ENCODE assay signal across 9 cellular contexts in genomic region chr6:27144740-27145079, GRCh38.
DNase-seq lines count a peak whose midpoint lies in the region; ATAC-seq and TF ChIP-seq lines count a peak whose summit lies in the region.
"Had no signal": no experiment of that assay in that cellular context is flagged by ENCODE, and none has a peak within 500 bp of the region (broad histone marks: within the 10 kb centered on the region; RNA-seq: fewer than 3 reads in every experiment).

No MANE protein-coding gene starts in this region.

- TF ChIP-seq POLR2A in uterus (IDR thresholded peaks at IDR 0.05): no peak

- no peak for ATAC-seq in Right ventricle myocardium inferior

- H3K27ac Mint-ChIP-seq in glutamatergic neuron (ENCODE audit: unreplicated experiment): no peak overlapping the region

- intact Hi-C loops in left ventricle myocardium inferior (cut with micrococcal nuclease): no loop called here
- intact Hi-C loops in Right ventricle myocardium inferior (cut with DNase I): no loop called here
- intact Hi-C loops in uterus (cut with DNase I; ENCODE audit: low total_unique reads): no loop called here
- intact Hi-C loops in colonic mucosa (cut with DNase I): no loop called here

- TF ChIP-seq CTCF in left ventricle myocardium inferior (IDR thresholded peaks at IDR 0.05; ENCODE audit: borderline replicate concordance) (no peak), glutamatergic neuron (IDR thresholded peaks at IDR 0.05; ENCODE audit: partially characterized antibody, unreplicated experiment) (no peak), uterus (IDR thresholded peaks at IDR 0.05) (no peak), colonic mucosa (IDR thresholded peaks at IDR 0.05) (no peak)

- peaks cover 13% of the 10 kb centered on the region for H3K36me3 ChIP-seq in left ventricle myocardium inferior
- H3K36me3 ChIP-seq in SJCRH30: no peaks in the 10 kb centered on the region
- H3K36me3 ChIP-seq in uterus: no peaks in the 10 kb centered on the region
- H3K36me3 ChIP-seq in colonic mucosa: no peaks in the 10 kb centered on the region

- H3K36me3 Mint-ChIP-seq in glutamatergic neuron (ENCODE audit: unreplicated experiment): no peaks in the 10 kb centered on the region

- H3K4me3 ChIP-seq in left ventricle myocardium inferior: peak overlapping the region; percentile 74
- H3K4me3 ChIP-seq in SJCRH30: peak overlapping the region; percentile 68
- H3K4me3 ChIP-seq in uterus: peak overlapping the region in 1 of 2 donors; percentile 49
- H3K4me3 ChIP-seq in colonic mucosa: no peak overlapping the region

- H3K4me1 ChIP-seq in left ventricle myocardium inferior (peaks cover 44% of the 10 kb centered on the region), SJCRH30 (no peaks in the 10 kb centered on the region), uterus (peaks cover 4 to 5% of the 10 kb centered on the region in 2 donors), colonic mucosa (no peaks in the 10 kb centered on the region)

- H3K9ac ChIP-seq in colonic mucosa (ENCODE audit: low read depth in 2 of 2, low read length in 2 of 2): no peak overlapping the region

- peaks cover 3% of the 10 kb centered on the region for H3K27me3 Mint-ChIP-seq in glutamatergic neuron (ENCODE audit: unreplicated experiment)

- no peaks in the 10 kb centered on the region for H3K9me3 Mint-ChIP-seq in glutamatergic neuron (ENCODE audit: unreplicated experiment)

- DNase-seq in left ventricle myocardium inferior (no peak), Right ventricle myocardium inferior (ENCODE audit: missing footprints) (no peak), SJCRH30 (peak in 1 of 2 experiments; percentile 28), glutamatergic neuron (no peak), uterus (no peak), colonic mucosa (no peak), AML-193 (lab: John Stamatoyannopoulos, UW) (no peak)
- no peak for DNase-seq in stimulated activated CD8-positive, alpha-beta memory T cell treated with anti-CD3 and anti-CD28 coated beads, Interleukin-4, amount 100 ng/mL, for 48 hours
- DNase-seq: NCI-H345 had no signal

- no peaks in the 10 kb centered on the region for H3K9me3 ChIP-seq in left ventricle myocardium inferior (replicated peaks)
- H3K9me3 ChIP-seq in SJCRH30 (replicated peaks): no peaks in the 10 kb centered on the region
- no peaks in the 10 kb centered on the region for H3K9me3 ChIP-seq in uterus
- H3K9me3 ChIP-seq in colonic mucosa: no peaks in the 10 kb centered on the region

- H3K4me1 Mint-ChIP-seq in glutamatergic neuron (ENCODE audit: low read depth, unreplicated experiment): peaks cover 8% of the 10 kb centered on the region

- H3K27me3 ChIP-seq in left ventricle myocardium inferior (ENCODE audit: low read depth) (no peaks in the 10 kb centered on the region), SJCRH30 (no peaks in the 10 kb centered on the region), uterus (no peaks in the 10 kb centered on the region), colonic mucosa (no peaks in the 10 kb centered on the region)

- H3K4me3 Mint-ChIP-seq in glutamatergic neuron (ENCODE audit: unreplicated experiment): peak overlapping the region; percentile 30

- H3K27ac ChIP-seq in left ventricle myocardium inferior (replicated peaks): no peak overlapping the region
- peak overlapping the region; percentile 93 for H3K27ac ChIP-seq in SJCRH30
- peak overlapping the region; percentile 95 to 96 for H3K27ac ChIP-seq in uterus
- H3K27ac ChIP-seq in colonic mucosa: no peak overlapping the region

Comparison
In these comparisons a context has a peak if more than half of its experiments do, and no peak if none do; other contexts are left out.
1. H3K27ac ChIP-seq: peak in SJCRH30 (single experiment) and uterus (2 of 2); none in left ventricle myocardium inferior (single experiment) and colonic mucosa (single experiment).